In genomic region chr1:84988588-84988987, GRCh38 we compare ENCODE assay signal across 9 cellular contexts.
DNase-seq lines count a peak whose midpoint lies in the region; ATAC-seq and TF ChIP-seq lines count a peak whose summit lies in the region.
"Had no signal": no experiment of that assay in that cellular context is flagged by ENCODE, and none has a peak within 500 bp of the region (broad histone marks: within the 10 kb centered on the region; RNA-seq: fewer than 3 reads in every experiment).

No MANE protein-coding gene starts in this region.

- H3K4me1 Mint-ChIP-seq in nephron progenitor cell = no peaks in the 10 kb centered on the region

- H3K4me1 ChIP-seq in Loucy (ENCODE audit: insufficient read depth, low read length, poor library complexity, severe bottlenecking) = peaks cover 9% of the 10 kb centered on the region
- H3K4me1 ChIP-seq: psoas muscle had no signal

- no peak overlapping the region for H3K4me3 ChIP-seq in Loucy (ENCODE audit: low read length, poor library complexity, severe bottlenecking)
- H3K4me3 ChIP-seq: psoas muscle had no signal

- H4K20me1 ChIP-seq in Loucy (ENCODE audit: insufficient read depth, low read length, poor library complexity, severe bottlenecking) = no peaks in the 10 kb centered on the region

- peak overlapping the region; percentile 40 for H3K4me2 ChIP-seq in Loucy (ENCODE audit: low read depth, low read length, poor library complexity, severe bottlenecking)

- no peak overlapping the region for H3K9ac ChIP-seq in Loucy (ENCODE audit: low read depth, low read length, poor library complexity, severe bottlenecking)

- H3K9me3 ChIP-seq in Loucy (ENCODE audit: insufficient read depth, low read depth, low read length) = no peaks in the 10 kb centered on the region
- H3K9me3 ChIP-seq: psoas muscle had no signal

- peaks cover 17% of the 10 kb centered on the region for H3K9me3 Mint-ChIP-seq in nephron progenitor cell

- TF ChIP-seq CTCF in Loucy (conservative IDR thresholded peaks at IDR 0.05; ENCODE audit: low read length) (no peak), nephron progenitor cell (IDR thresholded peaks at IDR 0.05) (no peak)

- no peak overlapping the region for H3K27ac Mint-ChIP-seq in nephron progenitor cell

- no peaks in the 10 kb centered on the region for H3K27me3 ChIP-seq in Loucy (ENCODE audit: insufficient read depth, low read length, poor library complexity, severe bottlenecking)

- H3K79me2 ChIP-seq in Loucy (ENCODE audit: insufficient read depth, low read length) = no peaks in the 10 kb centered on the region

- no peaks in the 10 kb centered on the region for H3K36me3 Mint-ChIP-seq in nephron progenitor cell (ENCODE audit: low read depth)

- H2AFZ ChIP-seq in Loucy (ENCODE audit: low read length) = peak overlapping the region; percentile 82

- peaks cover 43% of the 10 kb centered on the region for H3K27me3 Mint-ChIP-seq in nephron progenitor cell (ENCODE audit: low read depth, poor library complexity)

- no peaks in the 10 kb centered on the region for H3K36me3 ChIP-seq in Loucy (ENCODE audit: insufficient read depth, low read length)

- peak; percentile 45 for DNase-seq in CD1c-positive myeloid dendritic cell (ENCODE audit: extremely low spot score)
- DNase-seq in NCI-H2227 treated with DMSO at 0.1 percent for 48 hours (lab: John Stamatoyannopoulos, UW) = no peak
- DNase-seq in effector CD8-positive, alpha-beta T cell (lab: John Stamatoyannopoulos, UW) = no peak
- no peak for DNase-seq in globus pallidus (ENCODE audit: low spot score)
- no peak for DNase-seq in nephron progenitor cell
- DNase-seq: psoas muscle had no signal

- H3K4me3 Mint-ChIP-seq in nephron progenitor cell = no peak overlapping the region

- H3F3A ChIP-seq in Loucy (ENCODE audit: low read depth) = no peaks in the 10 kb centered on the region

- ATAC-seq in GM18909 (IDR thresholded peaks at IDR 0.05; ENCODE audit: poor library complexity, unreplicated experiment) (peak; percentile 60), HG02763 (IDR thresholded peaks at IDR 0.05; ENCODE audit: unreplicated experiment) (peak; percentile 57)
- ATAC-seq: psoas muscle had no signal

- H3K9me2 ChIP-seq in Loucy (replicated peaks; ENCODE audit: low read depth, low read length) = no peaks in the 10 kb centered on the region
